6 cellular contexts compared by ENCODE assay signal in genomic region chr14:22887260-22887989, GRCh38. TPM values are rescaled to one million over a fixed set of nuclear protein-coding genes. Genes with fewer than 3 reads are reported as not detected.
DNase-seq lines count a peak whose midpoint lies in the region; ATAC-seq and TF ChIP-seq lines count a peak whose summit lies in the region.

No MANE protein-coding gene starts in this region.

- ATAC-seq in GM21529 (IDR thresholded peaks at IDR 0.05; ENCODE audit: unreplicated experiment): peak; percentile 48
- ATAC-seq in upper lobe of right lung: peak; percentile 81

- H3K9me3 ChIP-seq in BLaER1: no peaks in the 10 kb centered on the region
- H3K9me3 ChIP-seq in upper lobe of right lung: no peaks in the 10 kb centered on the region

- H3K4me1 ChIP-seq in BLaER1 (peaks cover 82% of the 10 kb centered on the region), upper lobe of right lung (peaks cover 11% of the 10 kb centered on the region)

- peak overlapping the region; percentile 56 for H3K9ac ChIP-seq in BLaER1

- H3K4me2 ChIP-seq in BLaER1: peak overlapping the region; percentile 85

- H3K27ac ChIP-seq in BLaER1 (peak overlapping the region; percentile 76), upper lobe of right lung (peak overlapping the region; percentile 84)

- DNase-seq in NCI-H1436 (lab: John Stamatoyannopoulos, UW) (peak; percentile 88), activated T-helper 1 cell treated with Interleukin-2 at 50 U/mL for 16 hours (ENCODE audit: low read depth) (peak; percentile 17), iPS-NIHi7 (ENCODE audit: extremely low spot score) (peak; percentile 77), upper lobe of right lung (no peak)

- H3K36me3 ChIP-seq in BLaER1: no peaks in the 10 kb centered on the region
- no peaks in the 10 kb centered on the region for H3K36me3 ChIP-seq in upper lobe of right lung

- H3K27me3 ChIP-seq in BLaER1 (no peaks in the 10 kb centered on the region), upper lobe of right lung (no peaks in the 10 kb centered on the region)

- intact Hi-C loops in upper lobe of right lung (cut with DNase I): no loop called here

- H3K4me3 ChIP-seq in BLaER1 (peak overlapping the region; percentile 63), upper lobe of right lung (peak overlapping the region; percentile 68)

- no peak for TF ChIP-seq CTCF in upper lobe of right lung (IDR thresholded peaks at IDR 0.05)

- no peaks in the 10 kb centered on the region for H4K20me1 ChIP-seq in BLaER1

RNA-seq across cellular contexts. Expression of gene REM2, which starts 4.4 kb away (rescaled TPM):
- 0.41 TPM for total RNA-seq in upper lobe of right lung

RNA-seq across cellular contexts. Expression of gene LRP10, which starts 15.9 kb away (rescaled TPM):
- 142 TPM for total RNA-seq in upper lobe of right lung

RNA-seq across cellular contexts. Expression of gene RBM23, which starts 31.5 kb away (rescaled TPM):
- total RNA-seq in upper lobe of right lung: 83.5 TPM

RNA-seq across cellular contexts. Expression of gene PRMT5, which starts 41.8 kb away (rescaled TPM):
- 38.9 TPM for total RNA-seq in upper lobe of right lung

RNA-seq across cellular contexts. Expression of gene MMP14, which starts 51.0 kb away (rescaled TPM):
- 149 TPM for total RNA-seq in upper lobe of right lung
